Comparison of ENCODE assay signal across 8 cellular contexts in the genomic region with DNA sequence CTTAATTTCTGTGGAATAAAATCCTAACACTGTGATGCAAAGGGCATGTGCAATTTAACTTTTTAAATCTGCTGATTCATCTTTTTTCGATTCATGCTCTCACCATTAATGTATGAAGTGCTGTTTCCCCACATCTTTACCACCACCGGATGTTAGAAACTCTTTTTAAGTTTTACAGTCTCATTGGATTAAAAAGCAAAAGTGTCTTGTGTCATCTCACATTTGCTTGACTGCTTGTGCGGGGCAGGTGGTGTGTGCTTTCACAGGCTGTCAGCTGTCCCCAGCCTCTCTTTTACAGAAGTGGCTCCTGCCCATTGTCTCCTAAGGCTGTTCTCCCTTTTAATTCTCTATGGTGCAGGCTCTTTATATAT.
DNase-seq lines count a peak whose midpoint lies in the region; ATAC-seq and TF ChIP-seq lines count a peak whose summit lies in the region.
"Not testable (repeated sequence)": the region's sequence is repeated elsewhere in the genome, so short reads cannot be mapped to it uniquely, and the experiment has no call there.

No MANE protein-coding gene starts in this region.

- not testable (repeated sequence) for TF ChIP-seq POLR2A in GM18505 (IDR thresholded peaks at IDR 0.05; ENCODE audit: borderline replicate concordance, extremely low read depth, insufficient read depth, insufficient read length)

- CTCF ChIA-PET in activated CD8-positive, alpha-beta memory T cell treated with anti-CD3 and anti-CD28 coated beads, Interleukin-2, amount 10 ng/mL, durations not matched to agents 7 days and 5 days (lab: Charles Lee), result not testable (repeated sequence)

- not testable (repeated sequence) for H3K9me3 Mint-ChIP-seq in activated CD8-positive, alpha-beta memory T cell treated with anti-CD3 and anti-CD28 coated beads, Interleukin-2, amount 10 ng/mL, durations not matched to agents 7 days and 5 days (ENCODE audit: low read depth); stimulated activated effector memory CD8-positive, alpha-beta T cell treated with anti-CD3 and anti-CD28 coated beads, Interleukin-12 subunit alpha, Interleukin-12 subunit beta, amount 100 ng/mL, for 72 hours

- not testable (repeated sequence) for H3K4me1 Mint-ChIP-seq in activated CD8-positive, alpha-beta memory T cell treated with anti-CD3 and anti-CD28 coated beads, Interleukin-2, amount 10 ng/mL, durations not matched to agents 7 days and 5 days; stimulated activated effector memory CD8-positive, alpha-beta T cell treated with anti-CD3 and anti-CD28 coated beads, Interleukin-12 subunit alpha, Interleukin-12 subunit beta, amount 100 ng/mL, for 72 hours

- not testable (repeated sequence) for H3K36me3 Mint-ChIP-seq in activated CD8-positive, alpha-beta memory T cell treated with anti-CD3 and anti-CD28 coated beads, Interleukin-2, amount 10 ng/mL, durations not matched to agents 7 days and 5 days; stimulated activated effector memory CD8-positive, alpha-beta T cell treated with anti-CD3 and anti-CD28 coated beads, Interleukin-12 subunit alpha, Interleukin-12 subunit beta, amount 100 ng/mL, for 72 hours

- not testable (repeated sequence) for H3K27ac Mint-ChIP-seq in activated CD8-positive, alpha-beta memory T cell treated with anti-CD3 and anti-CD28 coated beads, Interleukin-2, amount 10 ng/mL, durations not matched to agents 7 days and 5 days; stimulated activated effector memory CD8-positive, alpha-beta T cell treated with anti-CD3 and anti-CD28 coated beads, Interleukin-12 subunit alpha, Interleukin-12 subunit beta, amount 100 ng/mL, for 72 hours

- not testable (repeated sequence) for H3K4me3 Mint-ChIP-seq in activated CD8-positive, alpha-beta memory T cell treated with anti-CD3 and anti-CD28 coated beads, Interleukin-2, amount 10 ng/mL, durations not matched to agents 7 days and 5 days; stimulated activated effector memory CD8-positive, alpha-beta T cell treated with anti-CD3 and anti-CD28 coated beads, Interleukin-12 subunit alpha, Interleukin-12 subunit beta, amount 100 ng/mL, for 72 hours

- DNase-seq in activated CD8-positive, alpha-beta memory T cell treated with anti-CD3 and anti-CD28 coated beads, Interleukin-2, amount 10 ng/mL, durations not matched to agents 7 days and 5 days; stimulated activated effector memory CD8-positive, alpha-beta T cell treated with anti-CD3 and anti-CD28 coated beads, Interleukin-12 subunit alpha, Interleukin-12 subunit beta, amount 100 ng/mL, for 72 hours (ENCODE audit: low spot score in 2 of 2): not testable (repeated sequence)

- not testable (repeated sequence) for H3K27me3 Mint-ChIP-seq in activated CD8-positive, alpha-beta memory T cell treated with anti-CD3 and anti-CD28 coated beads, Interleukin-2, amount 10 ng/mL, durations not matched to agents 7 days and 5 days

- peak; percentile 65 for ATAC-seq in GM18505 (IDR thresholded peaks at IDR 0.05; ENCODE audit: unreplicated experiment)
- peak; percentile 57 for ATAC-seq in GM19328 (IDR thresholded peaks at IDR 0.05; ENCODE audit: unreplicated experiment)
- peak; percentile 61 for ATAC-seq in GM21528 (IDR thresholded peaks at IDR 0.05; ENCODE audit: low FRiP score, unreplicated experiment)
- peak; percentile 56 for ATAC-seq in HG02870 (IDR thresholded peaks at IDR 0.05; ENCODE audit: unreplicated experiment)
- ATAC-seq in HG03139 (IDR thresholded peaks at IDR 0.05; ENCODE audit: unreplicated experiment), result peak; percentile 61
- ATAC-seq in HG03575 (IDR thresholded peaks at IDR 0.05; ENCODE audit: extremely low read depth, insufficient number of reproducible peaks, low FRiP score, unreplicated experiment), result peak; percentile 50
- ATAC-seq in activated CD8-positive, alpha-beta memory T cell treated with anti-CD3 and anti-CD28 coated beads, Interleukin-2, amount 10 ng/mL, durations not matched to agents 7 days and 5 days, result peak; percentile 87
- peak; percentile 86 for ATAC-seq in stimulated activated effector memory CD8-positive, alpha-beta T cell treated with anti-CD3 and anti-CD28 coated beads, Interleukin-12 subunit alpha, Interleukin-12 subunit beta, amount 100 ng/mL, for 72 hours
